1 cellular context compared by ENCODE assay signal in genomic region chr16:29114476-29115012, GRCh38.
TF ChIP-seq lines count a peak whose summit lies in the region.

No MANE protein-coding gene starts in this region.

TF ChIP-seq in H1, 55 proteins besides CTCF, POLR2A, EP300 and RAD21 (continued from another document):
- TF ChIP-seq YY1 (IDR thresholded peaks at IDR 0.05; ENCODE audit: low read depth, low read length) (no peak), NANOG (IDR thresholded peaks at IDR 0.05; ENCODE audit: insufficient read depth, low read depth, low read length, poor library complexity, severe bottlenecking) (no peak), RFX5 (IDR thresholded peaks at IDR 0.05; ENCODE audit: borderline replicate concordance, low read depth, low read length) (no peak), ATF3 (IDR thresholded peaks at IDR 0.05; ENCODE audit: insufficient read depth, low read depth, low read length) (no peak), KDM4A (IDR thresholded peaks at IDR 0.05; ENCODE audit: low read depth, low read length, severe bottlenecking) (no peak), GABPA (IDR thresholded peaks at IDR 0.05; ENCODE audit: borderline replicate concordance, insufficient read depth, low read length) (no peak), NRF1 (IDR thresholded peaks at IDR 0.05; ENCODE audit: low read depth, low read length) (no peak)
